Comparison of ENCODE assay signal across 1 cellular context in genomic region chr17:77119668-77120301, GRCh38.
A peak's percentile ranks its signal among the peaks of the same experiment; 100 is the strongest.
TF ChIP-seq lines count a peak whose summit lies in the region.

No MANE protein-coding gene starts in this region.

TF ChIP-seq in HepG2, 621 proteins besides CTCF, POLR2A, EP300 and RAD21 (continued from another document and continues in another):
- TF ChIP-seq, protein P1, sequence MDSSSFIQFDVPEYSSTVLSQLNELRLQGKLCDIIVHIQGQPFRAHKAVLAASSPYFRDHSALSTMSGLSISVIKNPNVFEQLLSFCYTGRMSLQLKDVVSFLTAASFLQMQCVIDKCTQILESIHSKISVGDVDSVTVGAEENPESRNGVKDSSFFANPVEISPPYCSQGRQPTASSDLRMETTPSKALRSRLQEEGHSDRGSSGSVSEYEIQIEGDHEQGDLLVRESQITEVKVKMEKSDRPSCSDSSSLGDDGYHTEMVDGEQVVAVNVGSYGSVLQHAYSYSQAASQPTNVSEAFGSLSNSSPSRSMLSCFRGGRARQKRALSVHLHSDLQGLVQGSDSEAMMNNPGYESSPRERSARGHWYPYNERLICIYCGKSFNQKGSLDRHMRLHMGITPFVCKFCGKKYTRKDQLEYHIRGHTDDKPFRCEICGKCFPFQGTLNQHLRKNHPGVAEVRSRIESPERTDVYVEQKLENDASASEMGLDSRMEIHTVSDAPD (CRISPR knock-in tag; IDR thresholded peaks at IDR 0.05): peak; percentile 93; the same call in 1 of the 2 replicates
- TF ChIP-seq, protein P2, sequence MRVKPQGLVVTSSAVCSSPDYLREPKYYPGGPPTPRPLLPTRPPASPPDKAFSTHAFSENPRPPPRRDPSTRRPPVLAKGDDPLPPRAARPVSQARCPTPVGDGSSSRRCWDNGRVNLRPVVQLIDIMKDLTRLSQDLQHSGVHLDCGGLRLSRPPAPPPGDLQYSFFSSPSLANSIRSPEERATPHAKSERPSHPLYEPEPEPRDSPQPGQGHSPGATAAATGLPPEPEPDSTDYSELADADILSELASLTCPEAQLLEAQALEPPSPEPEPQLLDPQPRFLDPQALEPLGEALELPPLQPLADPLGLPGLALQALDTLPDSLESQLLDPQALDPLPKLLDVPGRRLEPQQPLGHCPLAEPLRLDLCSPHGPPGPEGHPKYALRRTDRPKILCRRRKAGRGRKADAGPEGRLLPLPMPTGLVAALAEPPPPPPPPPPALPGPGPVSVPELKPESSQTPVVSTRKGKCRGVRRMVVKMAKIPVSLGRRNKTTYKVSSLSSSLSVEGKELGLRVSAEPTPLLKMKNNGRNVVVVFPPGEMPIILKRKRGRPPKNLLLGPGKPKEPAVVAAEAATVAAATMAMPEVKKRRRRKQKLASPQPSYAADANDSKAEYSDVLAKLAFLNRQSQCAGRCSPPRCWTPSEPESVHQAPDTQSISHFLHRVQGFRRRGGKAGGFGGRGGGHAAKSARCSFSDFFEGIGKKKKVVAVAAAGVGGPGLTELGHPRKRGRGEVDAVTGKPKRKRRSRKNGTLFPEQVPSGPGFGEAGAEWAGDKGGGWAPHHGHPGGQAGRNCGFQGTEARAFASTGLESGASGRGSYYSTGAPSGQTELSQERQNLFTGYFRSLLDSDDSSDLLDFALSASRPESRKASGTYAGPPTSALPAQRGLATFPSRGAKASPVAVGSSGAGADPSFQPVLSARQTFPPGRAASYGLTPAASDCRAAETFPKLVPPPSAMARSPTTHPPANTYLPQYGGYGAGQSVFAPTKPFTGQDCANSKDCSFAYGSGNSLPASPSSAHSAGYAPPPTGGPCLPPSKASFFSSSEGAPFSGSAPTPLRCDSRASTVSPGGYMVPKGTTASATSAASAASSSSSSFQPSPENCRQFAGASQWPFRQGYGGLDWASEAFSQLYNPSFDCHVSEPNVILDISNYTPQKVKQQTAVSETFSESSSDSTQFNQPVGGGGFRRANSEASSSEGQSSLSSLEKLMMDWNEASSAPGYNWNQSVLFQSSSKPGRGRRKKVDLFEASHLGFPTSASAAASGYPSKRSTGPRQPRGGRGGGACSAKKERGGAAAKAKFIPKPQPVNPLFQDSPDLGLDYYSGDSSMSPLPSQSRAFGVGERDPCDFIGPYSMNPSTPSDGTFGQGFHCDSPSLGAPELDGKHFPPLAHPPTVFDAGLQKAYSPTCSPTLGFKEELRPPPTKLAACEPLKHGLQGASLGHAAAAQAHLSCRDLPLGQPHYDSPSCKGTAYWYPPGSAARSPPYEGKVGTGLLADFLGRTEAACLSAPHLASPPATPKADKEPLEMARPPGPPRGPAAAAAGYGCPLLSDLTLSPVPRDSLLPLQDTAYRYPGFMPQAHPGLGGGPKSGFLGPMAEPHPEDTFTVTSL (CRISPR knock-in tag; IDR thresholded peaks at IDR 0.05; ENCODE audit: borderline replicate concordance): peak; percentile 43; the same call in 1 of the 2 replicates
- TF ChIP-seq GZF1 (CRISPR knock-in tag; IDR thresholded peaks at IDR 0.05): peak; percentile 95
- TF ChIP-seq FOXO1 (CRISPR knock-in tag; IDR thresholded peaks at IDR 0.05): no peak
- TF ChIP-seq DNMT3B (CRISPR knock-in tag; conservative IDR thresholded peaks at IDR 0.05): 0 out of 2 replicates have a peak, but pooled peaks have one; percentile 74
- TF ChIP-seq GATAD2A (CRISPR knock-in tag; IDR thresholded peaks at IDR 0.05): peak; percentile 68
- TF ChIP-seq ATF7 (IDR thresholded peaks at IDR 0.05): no peak
- no peak for TF ChIP-seq ATF7 (CRISPR knock-in tag; IDR thresholded peaks at IDR 0.05)
- no peak for TF ChIP-seq IKZF4 (CRISPR knock-in tag; IDR thresholded peaks at IDR 0.05; ENCODE audit: borderline replicate concordance, low read depth, not compliant biosample characterization)
- no peak for TF ChIP-seq DPF2 (CRISPR knock-in tag; IDR thresholded peaks at IDR 0.05; ENCODE audit: borderline replicate concordance, low read depth)
- TF ChIP-seq BHLHE40 (IDR thresholded peaks at IDR 0.05; ENCODE audit: low read length): no peak
- no peak for TF ChIP-seq ZNF329 (CRISPR knock-in tag; IDR thresholded peaks at IDR 0.05; ENCODE audit: low read depth)
- no peak for TF ChIP-seq HNRNPLL (IDR thresholded peaks at IDR 0.05; ENCODE audit: low read depth, low read length, poor library complexity, severe bottlenecking)
- no peak for TF ChIP-seq GATAD1 (CRISPR knock-in tag; IDR thresholded peaks at IDR 0.05)
- TF ChIP-seq ZBTB7A (CRISPR knock-in tag; IDR thresholded peaks at IDR 0.05): no peak
- TF ChIP-seq MXI1 (IDR thresholded peaks at IDR 0.05; ENCODE audit: borderline replicate concordance, low read depth, low read length): no peak
- no peak for TF ChIP-seq MTA3 (CRISPR knock-in tag; IDR thresholded peaks at IDR 0.05)
- TF ChIP-seq ZNF343 (CRISPR knock-in tag; IDR thresholded peaks at IDR 0.05): 0 out of 2 replicates have a peak, but pooled peaks have one; percentile 36
- peak; percentile 76 for TF ChIP-seq RARA (CRISPR knock-in tag; IDR thresholded peaks at IDR 0.05)
- no peak for TF ChIP-seq ZNF432 (CRISPR knock-in tag; IDR thresholded peaks at IDR 0.05; ENCODE audit: borderline replicate concordance)
- TF ChIP-seq FOXP4 (CRISPR knock-in tag; IDR thresholded peaks at IDR 0.05): peak; percentile 45; the same call in 1 of the 2 replicates
- TF ChIP-seq, protein P3, sequence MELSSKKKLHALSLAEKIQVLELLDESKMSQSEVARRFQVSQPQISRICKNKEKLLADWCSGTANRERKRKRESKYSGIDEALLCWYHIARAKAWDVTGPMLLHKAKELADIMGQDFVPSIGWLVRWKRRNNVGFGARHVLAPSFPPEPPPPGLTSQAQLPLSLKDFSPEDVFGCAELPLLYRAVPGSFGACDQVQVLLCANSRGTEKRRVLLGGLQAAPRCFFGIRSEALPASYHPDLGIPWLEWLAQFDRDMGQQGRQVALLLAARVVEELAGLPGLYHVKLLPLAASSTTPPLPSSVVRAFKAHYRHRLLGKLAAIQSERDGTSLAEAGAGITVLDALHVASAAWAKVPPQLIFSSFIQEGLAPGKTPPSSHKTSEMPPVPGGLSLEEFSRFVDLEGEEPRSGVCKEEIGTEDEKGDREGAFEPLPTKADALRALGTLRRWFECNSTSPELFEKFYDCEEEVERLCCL (CRISPR knock-in tag; IDR thresholded peaks at IDR 0.05; ENCODE audit: borderline replicate concordance): no peak
- no peak for TF ChIP-seq GABPA (IDR thresholded peaks at IDR 0.05; ENCODE audit: low read depth, low read length)
- TF ChIP-seq GABPA (CRISPR knock-in tag; IDR thresholded peaks at IDR 0.05; ENCODE audit: low read depth): no peak
- 0 out of 2 replicates have a peak, but pooled peaks have one; percentile 57 for TF ChIP-seq ZNF761 (CRISPR knock-in tag; conservative IDR thresholded peaks at IDR 0.05)
- no peak for TF ChIP-seq ZNF605 (CRISPR knock-in tag; IDR thresholded peaks at IDR 0.05)
- TF ChIP-seq RNF2 (conservative IDR thresholded peaks at IDR 0.05; ENCODE audit: low read depth): no peak
- TF ChIP-seq ZNF292 (CRISPR knock-in tag; IDR thresholded peaks at IDR 0.05; ENCODE audit: borderline replicate concordance, low read depth): no peak
- TF ChIP-seq HNF4A (CRISPR knock-in tag; IDR thresholded peaks at IDR 0.05): peak; percentile 70
- no peak for TF ChIP-seq ZNF280B (CRISPR knock-in tag; IDR thresholded peaks at IDR 0.05; ENCODE audit: borderline replicate concordance)
- TF ChIP-seq, protein P4, sequence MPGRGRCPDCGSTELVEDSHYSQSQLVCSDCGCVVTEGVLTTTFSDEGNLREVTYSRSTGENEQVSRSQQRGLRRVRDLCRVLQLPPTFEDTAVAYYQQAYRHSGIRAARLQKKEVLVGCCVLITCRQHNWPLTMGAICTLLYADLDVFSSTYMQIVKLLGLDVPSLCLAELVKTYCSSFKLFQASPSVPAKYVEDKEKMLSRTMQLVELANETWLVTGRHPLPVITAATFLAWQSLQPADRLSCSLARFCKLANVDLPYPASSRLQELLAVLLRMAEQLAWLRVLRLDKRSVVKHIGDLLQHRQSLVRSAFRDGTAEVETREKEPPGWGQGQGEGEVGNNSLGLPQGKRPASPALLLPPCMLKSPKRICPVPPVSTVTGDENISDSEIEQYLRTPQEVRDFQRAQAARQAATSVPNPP (CRISPR knock-in tag; IDR thresholded peaks at IDR 0.05): no peak
- TF ChIP-seq ZNF274 (CRISPR knock-in tag; IDR thresholded peaks at IDR 0.05): no peak
- TF ChIP-seq, protein P5, sequence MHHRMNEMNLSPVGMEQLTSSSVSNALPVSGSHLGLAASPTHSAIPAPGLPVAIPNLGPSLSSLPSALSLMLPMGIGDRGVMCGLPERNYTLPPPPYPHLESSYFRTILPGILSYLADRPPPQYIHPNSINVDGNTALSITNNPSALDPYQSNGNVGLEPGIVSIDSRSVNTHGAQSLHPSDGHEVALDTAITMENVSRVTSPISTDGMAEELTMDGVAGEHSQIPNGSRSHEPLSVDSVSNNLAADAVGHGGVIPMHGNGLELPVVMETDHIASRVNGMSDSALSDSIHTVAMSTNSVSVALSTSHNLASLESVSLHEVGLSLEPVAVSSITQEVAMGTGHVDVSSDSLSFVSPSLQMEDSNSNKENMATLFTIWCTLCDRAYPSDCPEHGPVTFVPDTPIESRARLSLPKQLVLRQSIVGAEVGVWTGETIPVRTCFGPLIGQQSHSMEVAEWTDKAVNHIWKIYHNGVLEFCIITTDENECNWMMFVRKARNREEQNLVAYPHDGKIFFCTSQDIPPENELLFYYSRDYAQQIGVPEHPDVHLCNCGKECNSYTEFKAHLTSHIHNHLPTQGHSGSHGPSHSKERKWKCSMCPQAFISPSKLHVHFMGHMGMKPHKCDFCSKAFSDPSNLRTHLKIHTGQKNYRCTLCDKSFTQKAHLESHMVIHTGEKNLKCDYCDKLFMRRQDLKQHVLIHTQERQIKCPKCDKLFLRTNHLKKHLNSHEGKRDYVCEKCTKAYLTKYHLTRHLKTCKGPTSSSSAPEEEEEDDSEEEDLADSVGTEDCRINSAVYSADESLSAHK (CRISPR knock-in tag; IDR thresholded peaks at IDR 0.05; ENCODE audit: borderline replicate concordance): no peak
- TF ChIP-seq NR2F2 (IDR thresholded peaks at IDR 0.05; ENCODE audit: borderline replicate concordance, low read depth): peak; percentile 68; the same call in 1 of the 2 replicates
